8 cellular contexts compared by ENCODE assay signal in the genomic region with DNA sequence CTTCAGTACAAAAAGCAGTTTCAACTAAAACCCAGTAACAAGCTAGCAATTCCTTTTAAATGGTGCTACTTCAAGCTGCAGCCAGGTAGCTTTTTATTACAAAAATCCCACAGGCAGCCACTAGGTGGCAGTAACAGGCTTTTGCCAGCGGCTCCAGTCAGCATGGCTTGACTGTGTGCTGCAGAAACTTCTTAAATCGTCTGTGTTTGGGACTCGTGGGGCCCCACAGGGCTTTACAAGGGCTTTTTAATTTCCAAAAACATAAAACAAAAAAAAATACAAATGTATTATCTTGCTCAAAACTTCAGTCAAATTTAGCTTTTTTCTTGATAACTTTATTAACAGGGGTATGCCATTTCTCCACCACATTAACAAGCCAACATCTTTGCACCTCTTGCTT. TPM values are rescaled to one million over a fixed set of nuclear protein-coding genes. Genes with fewer than 3 reads are reported as not detected.
DNase-seq lines count a peak whose midpoint lies in the region; ATAC-seq and FAIRE-seq lines count a peak whose summit lies in the region.

No MANE protein-coding gene starts in this region.

- H3K27ac ChIP-seq in Karpas-422 (ENCODE audit: low read length) (peak overlapping the region; percentile 18; the same call in 1 of the 2 replicates), SJSA1 (no peak overlapping the region)

- intact Hi-C loops in posterior vena cava (cut with DNase I) = no loop called here

- H3K4me2 ChIP-seq in Karpas-422 (ENCODE audit: low read depth, low read length, poor library complexity, severe bottlenecking) = peak overlapping the region; percentile 60

- H3K4me3 ChIP-seq in Karpas-422 (ENCODE audit: low read length) = peak overlapping the region; percentile 23; the same call in 1 of the 2 replicates
- H3K4me3 ChIP-seq in SJSA1 = no peak overlapping the region

- H3K9me2 ChIP-seq in Karpas-422 (replicated peaks; ENCODE audit: insufficient read depth, low read length) = no peaks in the 10 kb centered on the region

- no peak for FAIRE-seq in urothelium cell line (lab: Jason Lieb, UNC)

- peak; percentile 54 to 55 for DNase-seq in AML-193 (lab: John Stamatoyannopoulos, UW)
- DNase-seq in Karpas-422 = peak; percentile 93
- DNase-seq in SJSA1 (ENCODE audit: low read depth in 1 of 2, low spot score in 2 of 2) = peak; percentile 41 to 58
- DNase-seq in activated gamma-delta T cell treated with anti-CD3 and anti-CD28 coated beads, Interleukin-2, amount 50 U/mL, for 16 hours (ENCODE audit: low read depth) = peak; percentile 69
- DNase-seq in germinal center (ENCODE audit: low spot score) = peak; percentile 72
- DNase-seq in posterior vena cava (ENCODE audit: low spot score) = peak; percentile 83
- peak; percentile 80 for DNase-seq in urothelium cell line (ENCODE audit: low spot score)

- H4K20me1 ChIP-seq in Karpas-422 (ENCODE audit: insufficient read depth, low read depth, low read length) = no peaks in the 10 kb centered on the region

- H3K9ac ChIP-seq in Karpas-422 (ENCODE audit: low read length) = peak overlapping the region; percentile 54

- no peaks in the 10 kb centered on the region for H3K79me2 ChIP-seq in Karpas-422 (ENCODE audit: low read length)

- H3K9me3 ChIP-seq in Karpas-422 (ENCODE audit: low read length) = no peaks in the 10 kb centered on the region
- no peaks in the 10 kb centered on the region for H3K9me3 ChIP-seq in SJSA1 (replicated peaks)

- H3K36me3 ChIP-seq in Karpas-422 (ENCODE audit: insufficient read depth, low read length) (no peaks in the 10 kb centered on the region), SJSA1 (no peaks in the 10 kb centered on the region)

- H3K27me3 ChIP-seq in Karpas-422 (ENCODE audit: low read length) (no peaks in the 10 kb centered on the region), SJSA1 (replicated peaks) (no peaks in the 10 kb centered on the region)

- peak overlapping the region; percentile 81 for H2AFZ ChIP-seq in Karpas-422 (ENCODE audit: low read length)

- peak; percentile 66 for ATAC-seq in GM19043 (IDR thresholded peaks at IDR 0.05; ENCODE audit: low read depth, unreplicated experiment)

- peaks cover 30% of the 10 kb centered on the region for H3K4me1 ChIP-seq in Karpas-422 (ENCODE audit: low read length)
- no peaks in the 10 kb centered on the region for H3K4me1 ChIP-seq in SJSA1 (replicated peaks)

RNA-seq across cellular contexts. Expression of gene CLEC4E, which starts 3.6 kb away (rescaled TPM):
- 1.4 TPM in 1 of 2 replicates, not detected in the other for total RNA-seq in Karpas-422 (2014; rRNA removed; shearing (Covaris generic); ENCODE audit: low replicate concordance)
- not detected in 2 replicates for total RNA-seq in SJSA1 (2014; rRNA removed; shearing (Covaris generic))
- total RNA-seq in posterior vena cava = 1 to 10 TPM; 2.0 to 3.4 TPM

RNA-seq across cellular contexts. Expression of gene CLEC4D, which starts 31.0 kb away (rescaled TPM):
- total RNA-seq in Karpas-422 (2014; rRNA removed; shearing (Covaris generic); ENCODE audit: low replicate concordance) = not detected in 2 replicates
- not detected in 2 replicates for total RNA-seq in SJSA1 (2014; rRNA removed; shearing (Covaris generic))
- total RNA-seq in posterior vena cava = 1 to 10 TPM in 1 of 2 donors, under 1 TPM in 1; 0.71 to 2.7 TPM
